Comparison of ENCODE assay signal across 15 cellular contexts in the genomic region with DNA sequence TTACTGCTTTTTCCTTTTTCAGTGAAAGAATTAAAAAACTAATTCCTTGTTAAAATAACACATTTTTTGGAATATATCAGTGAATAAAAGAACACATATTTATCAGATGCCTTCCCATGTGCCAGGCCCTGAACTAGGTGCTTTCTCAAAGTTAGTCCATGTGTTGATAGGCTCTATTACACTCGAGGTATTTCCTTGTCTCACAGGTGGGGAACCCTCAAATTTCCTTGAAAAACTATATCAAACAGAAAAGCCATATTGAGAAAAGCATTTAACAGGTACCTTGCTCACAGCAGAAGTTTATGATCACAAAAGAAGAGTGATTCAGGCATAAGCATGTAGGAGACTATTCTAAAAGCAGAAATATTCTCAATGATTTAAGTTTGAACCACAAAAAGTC.
DNase-seq lines count a peak whose midpoint lies in the region; ATAC-seq and TF ChIP-seq lines count a peak whose summit lies in the region.
"Had no signal": no experiment of that assay in that cellular context is flagged by ENCODE, and none has a peak within 500 bp of the region (broad histone marks: within the 10 kb centered on the region; RNA-seq: fewer than 3 reads in every experiment).

No MANE protein-coding gene starts in this region.

- H3K4ac ChIP-seq in trophoblast cell (ENCODE audit: low read depth, low read length) = peak overlapping the region; percentile 27

- no peak overlapping the region for H3K9ac ChIP-seq in trophoblast cell (ENCODE audit: low read length)

- peaks cover 6 to 13% of the 10 kb centered on the region in 2 experiments for H3K4me1 ChIP-seq in trophoblast cell (ENCODE audit: control insufficient read depth in 1 of 2, insufficient read depth in 2 of 2, low read length in 2 of 2)
- no peaks in the 10 kb centered on the region for H3K4me1 ChIP-seq in thyroid gland
- H3K4me1 ChIP-seq: HAP-1 had no signal

- peaks cover 37% of the 10 kb centered on the region for H3K4me1 Mint-ChIP-seq in WTC11
- H3K4me1 Mint-ChIP-seq: IgD-negative memory B cell had no signal

- DNase-seq in ACHN (peak; percentile 60), WTC11 (ENCODE audit: low spot score) (no peak), kidney glomerular epithelial cell (lab: John Stamatoyannopoulos, UW) (peak; percentile 40), trophoblast cell (no peak), thyroid gland (no peak)
- DNase-seq in activated CD8-positive, alpha-beta memory T cell treated with anti-CD3 and anti-CD28 coated beads, Interleukin-2, amount 50 U/mL, for 48 hours = no peak
- DNase-seq: NCI-H146, NCI-H2081 treated with DMSO at 0.1 percent for 48 hours, NCI-H2227 treated with DMSO at 0.1 percent for 48 hours, NCI-H526 had no signal

- H3K36me3 Mint-ChIP-seq in WTC11 = peaks cover 30% of the 10 kb centered on the region

- H3K27me3 ChIP-seq in trophoblast cell (ENCODE audit: insufficient read depth, low read length) (no peaks in the 10 kb centered on the region), thyroid gland (no peaks in the 10 kb centered on the region)

- H4K12ac ChIP-seq in trophoblast cell (ENCODE audit: low read depth, low read length) = no peak overlapping the region

- H3K79me1 ChIP-seq in trophoblast cell (ENCODE audit: low read length) = peaks cover 30% of the 10 kb centered on the region

- H2BK5ac ChIP-seq in trophoblast cell (ENCODE audit: low read depth, low read length, poor library complexity) = peak overlapping the region; percentile 97

- WGBS in trophoblast cell (ENCODE audit: extremely low coverage, insufficient coverage, insufficient read length) = no CpG with 5 or more reads among the region's 1 CpG
- 67 to 78% methylated on average over 1 of the region's 1 CpG for WGBS in thyroid gland, 2 donors

- H3K4me3 ChIP-seq in trophoblast cell (ENCODE audit: low read depth, low read length) (no peak overlapping the region), thyroid gland (replicated peaks in 1 of 3) (no peak overlapping the region)
- H3K4me3 ChIP-seq: HAP-1 had no signal

- peak overlapping the region; percentile 98 for H2BK120ac ChIP-seq in trophoblast cell (ENCODE audit: insufficient read depth, low read length, poor library complexity)

- no peak overlapping the region for H3K18ac ChIP-seq in trophoblast cell (ENCODE audit: low read length)

- H2BK12ac ChIP-seq in trophoblast cell (ENCODE audit: low read length) = peak overlapping the region; percentile 84

- TF ChIP-seq CTCF in WTC11 (IDR thresholded peaks at IDR 0.05) (no peak), thyroid gland (IDR thresholded peaks at IDR 0.05) (no peak)

- H3K27ac Mint-ChIP-seq in WTC11 = peak overlapping the region; percentile 53
- H3K27ac Mint-ChIP-seq: IgD-negative memory B cell had no signal

- H3K9me3 Mint-ChIP-seq in WTC11 = no peaks in the 10 kb centered on the region
- H3K9me3 Mint-ChIP-seq: IgD-negative memory B cell had no signal

- no peaks in the 10 kb centered on the region for H3K79me2 ChIP-seq in trophoblast cell (ENCODE audit: control insufficient read depth, insufficient read depth, low read length, poor library complexity)

- no peak overlapping the region for H2AFZ ChIP-seq in trophoblast cell (ENCODE audit: insufficient read depth, low read length, poor library complexity)

- CTCF ChIA-PET in WTC11 (lab: Charles Lee) = no interaction called here

- intact Hi-C loops in thyroid gland (cut with DNase I) = no loop called here

- peak overlapping the region; percentile 85 for H3K14ac ChIP-seq in trophoblast cell (ENCODE audit: low read length)

- H3K27ac ChIP-seq in trophoblast cell (ENCODE audit: low read depth, low read length) (peak overlapping the region; percentile 95), thyroid gland (no peak overlapping the region)
- H3K27ac ChIP-seq: C4-2B had no signal

- H3K36me3 ChIP-seq in trophoblast cell (ENCODE audit: control insufficient read depth in 1 of 2, insufficient read depth in 2 of 2, low read length in 2 of 2) = peaks cover 3 to 6% of the 10 kb centered on the region in 2 experiments
- no peaks in the 10 kb centered on the region for H3K36me3 ChIP-seq in thyroid gland

- H3K23ac ChIP-seq in trophoblast cell (ENCODE audit: low read length) = no peak overlapping the region

- H3K4me2 ChIP-seq in trophoblast cell (ENCODE audit: low read length) = no peak overlapping the region

- H3K27me3 Mint-ChIP-seq in WTC11 (ENCODE audit: low read depth) = no peaks in the 10 kb centered on the region
- H3K27me3 Mint-ChIP-seq: IgD-negative memory B cell had no signal

- POLR2A ChIA-PET in WTC11 (lab: Charles Lee) = interaction anchor here (0.7 kb wide), 1 partner anchor 104 kb away, joined by 6 read pairs; a partner anchor contains a TSS

- no peak for TF ChIP-seq POLR2A in thyroid gland (IDR thresholded peaks at IDR 0.05)

- peak overlapping the region; percentile 70 for H4K8ac ChIP-seq in trophoblast cell (ENCODE audit: low read depth, low read length)

- no peak overlapping the region for H2AK5ac ChIP-seq in trophoblast cell (ENCODE audit: low read length)

- no peak for ATAC-seq in WTC11
- ATAC-seq in HG02938 (IDR thresholded peaks at IDR 0.05; ENCODE audit: unreplicated experiment) = no peak
- no peak for ATAC-seq in GM18868 (IDR thresholded peaks at IDR 0.05; ENCODE audit: unreplicated experiment)

- in situ Hi-C loops in ACHN (cut with HindIII; ENCODE audit: low pct_ligation_motif_present, low pct_unique_long_range_greater_than_20kb, low sequenced_read_pairs) = no loop called here

- no peaks in the 10 kb centered on the region for H3K9me3 ChIP-seq in trophoblast cell (ENCODE audit: insufficient read depth, low read depth, low read length)
- H3K9me3 ChIP-seq in thyroid gland = no peaks in the 10 kb centered on the region
- H3K9me3 ChIP-seq: HAP-1 had no signal

- no peak overlapping the region for H3K4me3 Mint-ChIP-seq in WTC11
- H3K4me3 Mint-ChIP-seq: IgD-negative memory B cell had no signal

- peak overlapping the region; percentile 98 for H4K91ac ChIP-seq in trophoblast cell (ENCODE audit: low read depth, low read length)

TF ChIP-seq in WTC11, 78 proteins besides CTCF, POLR2A, EP300 and RAD21 (continues in another document):
- TF ChIP-seq, protein P1, sequence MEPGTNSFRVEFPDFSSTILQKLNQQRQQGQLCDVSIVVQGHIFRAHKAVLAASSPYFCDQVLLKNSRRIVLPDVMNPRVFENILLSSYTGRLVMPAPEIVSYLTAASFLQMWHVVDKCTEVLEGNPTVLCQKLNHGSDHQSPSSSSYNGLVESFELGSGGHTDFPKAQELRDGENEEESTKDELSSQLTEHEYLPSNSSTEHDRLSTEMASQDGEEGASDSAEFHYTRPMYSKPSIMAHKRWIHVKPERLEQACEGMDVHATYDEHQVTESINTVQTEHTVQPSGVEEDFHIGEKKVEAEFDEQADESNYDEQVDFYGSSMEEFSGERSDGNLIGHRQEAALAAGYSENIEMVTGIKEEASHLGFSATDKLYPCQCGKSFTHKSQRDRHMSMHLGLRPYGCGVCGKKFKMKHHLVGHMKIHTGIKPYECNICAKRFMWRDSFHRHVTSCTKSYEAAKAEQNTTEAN (CRISPR knock-in tag; IDR thresholded peaks at IDR 0.05) = no peak
- TF ChIP-seq, protein P2, sequence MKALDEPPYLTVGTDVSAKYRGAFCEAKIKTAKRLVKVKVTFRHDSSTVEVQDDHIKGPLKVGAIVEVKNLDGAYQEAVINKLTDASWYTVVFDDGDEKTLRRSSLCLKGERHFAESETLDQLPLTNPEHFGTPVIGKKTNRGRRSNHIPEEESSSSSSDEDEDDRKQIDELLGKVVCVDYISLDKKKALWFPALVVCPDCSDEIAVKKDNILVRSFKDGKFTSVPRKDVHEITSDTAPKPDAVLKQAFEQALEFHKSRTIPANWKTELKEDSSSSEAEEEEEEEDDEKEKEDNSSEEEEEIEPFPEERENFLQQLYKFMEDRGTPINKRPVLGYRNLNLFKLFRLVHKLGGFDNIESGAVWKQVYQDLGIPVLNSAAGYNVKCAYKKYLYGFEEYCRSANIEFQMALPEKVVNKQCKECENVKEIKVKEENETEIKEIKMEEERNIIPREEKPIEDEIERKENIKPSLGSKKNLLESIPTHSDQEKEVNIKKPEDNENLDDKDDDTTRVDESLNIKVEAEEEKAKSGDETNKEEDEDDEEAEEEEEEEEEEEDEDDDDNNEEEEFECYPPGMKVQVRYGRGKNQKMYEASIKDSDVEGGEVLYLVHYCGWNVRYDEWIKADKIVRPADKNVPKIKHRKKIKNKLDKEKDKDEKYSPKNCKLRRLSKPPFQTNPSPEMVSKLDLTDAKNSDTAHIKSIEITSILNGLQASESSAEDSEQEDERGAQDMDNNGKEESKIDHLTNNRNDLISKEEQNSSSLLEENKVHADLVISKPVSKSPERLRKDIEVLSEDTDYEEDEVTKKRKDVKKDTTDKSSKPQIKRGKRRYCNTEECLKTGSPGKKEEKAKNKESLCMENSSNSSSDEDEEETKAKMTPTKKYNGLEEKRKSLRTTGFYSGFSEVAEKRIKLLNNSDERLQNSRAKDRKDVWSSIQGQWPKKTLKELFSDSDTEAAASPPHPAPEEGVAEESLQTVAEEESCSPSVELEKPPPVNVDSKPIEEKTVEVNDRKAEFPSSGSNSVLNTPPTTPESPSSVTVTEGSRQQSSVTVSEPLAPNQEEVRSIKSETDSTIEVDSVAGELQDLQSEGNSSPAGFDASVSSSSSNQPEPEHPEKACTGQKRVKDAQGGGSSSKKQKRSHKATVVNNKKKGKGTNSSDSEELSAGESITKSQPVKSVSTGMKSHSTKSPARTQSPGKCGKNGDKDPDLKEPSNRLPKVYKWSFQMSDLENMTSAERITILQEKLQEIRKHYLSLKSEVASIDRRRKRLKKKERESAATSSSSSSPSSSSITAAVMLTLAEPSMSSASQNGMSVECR (CRISPR knock-in tag; IDR thresholded peaks at IDR 0.05; ENCODE audit: borderline replicate concordance) = no peak
- TF ChIP-seq, protein P3, sequence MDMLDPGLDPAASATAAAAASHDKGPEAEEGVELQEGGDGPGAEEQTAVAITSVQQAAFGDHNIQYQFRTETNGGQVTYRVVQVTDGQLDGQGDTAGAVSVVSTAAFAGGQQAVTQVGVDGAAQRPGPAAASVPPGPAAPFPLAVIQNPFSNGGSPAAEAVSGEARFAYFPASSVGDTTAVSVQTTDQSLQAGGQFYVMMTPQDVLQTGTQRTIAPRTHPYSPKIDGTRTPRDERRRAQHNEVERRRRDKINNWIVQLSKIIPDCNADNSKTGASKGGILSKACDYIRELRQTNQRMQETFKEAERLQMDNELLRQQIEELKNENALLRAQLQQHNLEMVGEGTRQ (CRISPR knock-in tag; IDR thresholded peaks at IDR 0.05) = no peak
- TF ChIP-seq SMAD4 (CRISPR knock-in tag; IDR thresholded peaks at IDR 0.05) = no peak

Comparison
In these comparisons a context has a peak if more than half of its experiments do, and no peak if none do; other contexts are left out.
1. DNase-seq: peak in ACHN (single experiment) and kidney glomerular epithelial cell (single experiment); none in WTC11 (single experiment), trophoblast cell (0 of 2), activated CD8-positive, alpha-beta memory T cell treated with anti-CD3 and anti-CD28 coated beads, Interleukin-2, amount 50 U/mL, for 48 hours (single experiment) and thyroid gland (0 of 2).